In the genomic region with DNA sequence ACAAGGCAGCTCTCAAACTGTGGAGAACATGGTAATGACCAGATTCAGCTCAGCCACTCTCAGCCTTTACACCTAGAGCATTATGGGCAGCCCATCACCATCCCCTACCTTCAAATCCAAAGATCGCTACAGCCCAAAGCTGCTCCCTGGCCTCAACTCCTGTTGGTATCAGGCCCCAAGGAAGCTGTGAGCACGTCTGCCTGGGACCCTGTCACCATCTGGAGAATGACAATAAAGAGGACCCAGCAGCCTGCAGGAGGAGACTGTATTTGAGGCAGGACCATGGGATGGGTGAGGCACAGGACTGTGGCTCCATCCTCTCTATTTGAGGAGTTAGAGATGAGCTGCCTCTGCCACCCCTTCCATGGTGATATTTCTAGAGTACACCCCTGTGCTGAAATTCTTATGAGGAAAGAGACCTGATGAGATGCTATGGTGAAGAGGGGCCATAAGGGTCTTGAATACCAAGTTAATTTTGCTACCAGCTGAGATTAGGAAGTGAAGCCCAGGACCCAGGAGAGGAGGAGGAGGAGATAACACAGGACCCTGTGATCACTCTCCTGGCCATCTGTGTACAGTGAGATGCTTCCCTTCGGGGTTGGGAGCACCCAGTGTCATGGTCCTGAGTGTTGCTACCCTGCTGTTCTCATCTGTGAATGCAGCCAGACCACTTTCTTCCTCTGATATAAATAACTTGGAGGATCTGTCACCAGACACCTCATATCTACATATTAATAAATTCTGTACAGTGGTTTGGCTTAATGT, we compare ENCODE assay signal across 1 cellular context.
TF ChIP-seq lines count a peak whose summit lies in the region.

No MANE protein-coding gene starts in this region.

TF ChIP-seq in GM12878, 131 proteins besides CTCF, POLR2A, EP300 and RAD21:
- TF ChIP-seq, protein P1, sequence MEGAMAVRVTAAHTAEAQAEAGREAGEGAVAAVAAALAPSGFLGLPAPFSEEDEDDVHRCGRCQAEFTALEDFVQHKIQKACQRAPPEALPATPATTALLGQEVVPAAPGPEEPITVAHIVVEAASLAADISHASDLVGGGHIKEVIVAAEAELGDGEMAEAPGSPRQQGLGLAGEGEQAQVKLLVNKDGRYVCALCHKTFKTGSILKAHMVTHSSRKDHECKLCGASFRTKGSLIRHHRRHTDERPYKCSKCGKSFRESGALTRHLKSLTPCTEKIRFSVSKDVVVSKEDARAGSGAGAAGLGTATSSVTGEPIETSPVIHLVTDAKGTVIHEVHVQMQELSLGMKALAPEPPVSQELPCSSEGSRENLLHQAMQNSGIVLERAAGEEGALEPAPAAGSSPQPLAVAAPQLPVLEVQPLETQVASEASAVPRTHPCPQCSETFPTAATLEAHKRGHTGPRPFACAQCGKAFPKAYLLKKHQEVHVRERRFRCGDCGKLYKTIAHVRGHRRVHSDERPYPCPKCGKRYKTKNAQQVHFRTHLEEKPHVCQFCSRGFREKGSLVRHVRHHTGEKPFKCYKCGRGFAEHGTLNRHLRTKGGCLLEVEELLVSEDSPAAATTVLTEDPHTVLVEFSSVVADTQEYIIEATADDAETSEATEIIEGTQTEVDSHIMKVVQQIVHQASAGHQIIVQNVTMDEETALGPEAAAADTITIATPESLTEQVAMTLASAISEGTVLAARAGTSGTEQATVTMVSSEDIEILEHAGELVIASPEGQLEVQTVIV (IDR thresholded peaks at IDR 0.05; ENCODE audit: borderline replicate concordance, partially characterized antibody) = no peak
- no peak for TF ChIP-seq MXI1 (IDR thresholded peaks at IDR 0.05; ENCODE audit: low read depth, low read length)
- TF ChIP-seq SPI1 (IDR thresholded peaks at IDR 0.05; ENCODE audit: borderline replicate concordance, insufficient read depth, low read depth, low read length) = peak; percentile 30; the same call in 1 of the 2 replicates
TF ChIP-seq in GM12878: peak in this region for 1.
